19 cellular contexts compared by ENCODE assay signal in genomic region chr3:45173776-45174175, GRCh38. TPM values are rescaled to one million over a fixed set of nuclear protein-coding genes. Genes with fewer than 3 reads are reported as not detected.
DNase-seq lines count a peak whose midpoint lies in the region; ATAC-seq, FAIRE-seq and TF ChIP-seq lines count a peak whose summit lies in the region.
"Had no signal": no experiment of that assay in that cellular context is flagged by ENCODE, and none has a peak within 500 bp of the region (broad histone marks: within the 10 kb centered on the region; RNA-seq: fewer than 3 reads in every experiment).

No MANE protein-coding gene starts in this region.

- H3K36me3 ChIP-seq in K562 (ENCODE audit: control insufficient read depth, insufficient read depth, low read length): no peaks in the 10 kb centered on the region
- H3K36me3 ChIP-seq in mesenchymal stem cell (ENCODE audit: control insufficient read depth in 1 of 2, insufficient read depth in 2 of 2, low read depth in 1 of 2, low read length in 2 of 2): no peaks in the 10 kb centered on the region
- no peaks in the 10 kb centered on the region for H3K36me3 ChIP-seq in testis (ENCODE audit: low read depth, missing control alignments)
- H3K36me3 ChIP-seq: BE2C, HAP-1 had no signal

- intact Hi-C loops in K562 (cut with micrococcal nuclease): no loop called here
- intact Hi-C loops in testis (cut with DNase I; ENCODE audit: low total_unique reads): no loop called here

- DNase-seq in K562 (ENCODE audit: extremely low read depth in 1 of 4, low spot score in 3 of 4) (no peak), mesenchymal stem cell (no peak), testis (no peak), inferior parietal cortex (ENCODE audit: extremely low spot score) (no peak)
- no peak for DNase-seq in activated CD4-positive, alpha-beta T cell treated with anti-CD3 and anti-CD28 coated beads, Interleukin-2, amount 50 U/mL, for 1 hour
- DNase-seq: ACHN; BE2C; C1 segment of cervical spinal cord; CD4-positive, CD25-positive, alpha-beta regulatory T cell; CD8-positive, alpha-beta memory T cell; COR-L47; DMS 273 treated with DMSO at 0.1 percent for 48 hours had no signal

- TF ChIP-seq POLR2A in K562 (conservative IDR thresholded peaks at IDR 0.05): no peak
- TF ChIP-seq POLR2A in testis (IDR thresholded peaks at IDR 0.05): no peak

- no peak overlapping the region for H3K4ac ChIP-seq in mesenchymal stem cell (ENCODE audit: low read depth in 1 of 2, low read length in 2 of 2)

- H4K91ac ChIP-seq in mesenchymal stem cell (ENCODE audit: low read length): peak overlapping the region; percentile 30

- WGBS in K562 (ENCODE audit: insufficient coverage, low coverage, missing lambda C conversion rate): 73% methylated on average over 1 of the region's 1 CpG
- WGBS in mesenchymal stem cell: 94% methylated on average over 1 of the region's 1 CpG
- WGBS in testis, 2 donors: 70 to 71% methylated on average over 1 of the region's 1 CpG

- H4K8ac ChIP-seq in mesenchymal stem cell (ENCODE audit: low read length): no peak overlapping the region

- CTCF ChIA-PET in K562 (lab: Yijun Ruan, JAX; ENCODE audit: low intra/inter-chr PET ratio): interaction anchor here (0.7 kb wide), 1 partner anchor 1428 kb away, joined by 3 read pairs; no protein-coding TSS in a partner anchor

- BruUV-seq in K562 (replicated peaks; lab: Mats Ljungman, UMichigan): no TSS peak

- in situ Hi-C loops in K562 (cut with MboI): no loop called here

- no peak overlapping the region for H2BK5ac ChIP-seq in mesenchymal stem cell (ENCODE audit: low read depth, low read length, poor library complexity, severe bottlenecking)

- no peaks in the 10 kb centered on the region for H4K20me1 ChIP-seq in K562 (replicated peaks; ENCODE audit: control insufficient read depth, insufficient read depth, low read length)

- H3K27ac ChIP-seq in K562 (ENCODE audit: extremely low read depth, low read depth, low read length) (no peak overlapping the region), mesenchymal stem cell (ENCODE audit: low read length, poor library complexity, severe bottlenecking) (no peak overlapping the region), testis (peak overlapping the region; percentile 17 to 72)

- no peak overlapping the region for H3K14ac ChIP-seq in mesenchymal stem cell (ENCODE audit: low read length in 2 of 2)

- H3K27me3 ChIP-seq in K562 (ENCODE audit: control insufficient read depth in 2 of 2, insufficient read depth in 2 of 2, low read length in 2 of 2) (no peaks in the 10 kb centered on the region), mesenchymal stem cell (ENCODE audit: control insufficient read depth in 1 of 2, insufficient read depth in 1 of 2, low read length in 2 of 2) (no peaks in the 10 kb centered on the region), testis (no peaks in the 10 kb centered on the region)
- H3K27me3 ChIP-seq: BE2C had no signal

- no peak overlapping the region for H2BK120ac ChIP-seq in mesenchymal stem cell (ENCODE audit: low read depth, low read length)

- H3K4me3 ChIP-seq in K562 (no peak overlapping the region), mesenchymal stem cell (ENCODE audit: insufficient read depth in 1 of 2, low read depth in 1 of 2, low read length in 2 of 2) (no peak overlapping the region), testis (no peak overlapping the region)
- H3K4me3 ChIP-seq: HAP-1 had no signal

- TF ChIP-seq RAD21 in K562 (CRISPR knock-in tag; conservative IDR thresholded peaks at IDR 0.05 in 1 of 2, IDR thresholded peaks at IDR 0.05 in 1 of 2): no peak

- H3K4me1 ChIP-seq in K562 (replicated peaks in 1 of 2; ENCODE audit: control insufficient read depth in 2 of 2, insufficient read depth in 2 of 2, low read length in 2 of 2) (peaks cover 0 to 27% of the 10 kb centered on the region in 2 experiments; a peak in 3 of 5 replicates), mesenchymal stem cell (ENCODE audit: control insufficient read depth, insufficient read depth, low read depth, low read length) (peaks cover 17% of the 10 kb centered on the region), testis (peaks cover 24% of the 10 kb centered on the region)
- H3K4me1 ChIP-seq: BE2C, HAP-1 had no signal

- H2AFZ ChIP-seq in K562 (ENCODE audit: low read depth, low read length) (no peak overlapping the region; the same call in 1 of the 2 replicates), mesenchymal stem cell (ENCODE audit: low read depth, low read length) (no peak overlapping the region)

- peak overlapping the region; percentile 3 to 80 for H2BK12ac ChIP-seq in mesenchymal stem cell (ENCODE audit: low read length in 2 of 2)

- no peaks in the 10 kb centered on the region for H3K79me2 ChIP-seq in K562 (ENCODE audit: control insufficient read depth, insufficient read depth, low read length)

- H3K23ac ChIP-seq in mesenchymal stem cell (ENCODE audit: low read length in 2 of 2): no peak overlapping the region

- peak overlapping the region in 1 of 2 experiments; percentile 40 for H3K18ac ChIP-seq in mesenchymal stem cell (ENCODE audit: low read depth in 1 of 2, low read length in 2 of 2)

- FAIRE-seq in K562 (lab: Jason Lieb, UNC): no peak
- FAIRE-seq: A204.1, G401.6, GM12891, GM19239, HTR-8/SVneo had no signal

- H3K9me3 ChIP-seq in K562 (replicated peaks; ENCODE audit: control insufficient read depth, insufficient read depth, low read depth, low read length) (no peaks in the 10 kb centered on the region), mesenchymal stem cell (ENCODE audit: control insufficient read depth, low read length) (no peaks in the 10 kb centered on the region), testis (no peaks in the 10 kb centered on the region)
- H3K9me3 ChIP-seq: BE2C, HAP-1 had no signal

- ATAC-seq in K562: no peak
- ATAC-seq in HG02884 (IDR thresholded peaks at IDR 0.05; ENCODE audit: unreplicated experiment): no peak

- H3K79me1 ChIP-seq in mesenchymal stem cell (replicated peaks; ENCODE audit: low read length, poor library complexity, severe bottlenecking): no peaks in the 10 kb centered on the region

- no peak overlapping the region for H2BK15ac ChIP-seq in mesenchymal stem cell (ENCODE audit: low read depth, poor library complexity, severe bottlenecking)

- H2AK5ac ChIP-seq in mesenchymal stem cell (ENCODE audit: low read length, severe bottlenecking): peak overlapping the region; percentile 65

- H3K9ac ChIP-seq in K562 (ENCODE audit: insufficient read depth in 1 of 2, low read depth in 2 of 2, low read length in 2 of 2) (peak overlapping the region in 1 of 2 experiments; percentile 43; a peak in 1 of 4 replicates), mesenchymal stem cell (ENCODE audit: low read length) (no peak overlapping the region)

- POLR2A ChIA-PET in K562 (lab: Yijun Ruan, JAX): interaction anchor here (0.6 kb wide), 2 partner anchors 37 to 1401 kb away, joined by 3 read pairs; no protein-coding TSS in a partner anchor

- TF ChIP-seq CTCF in K562 (IDR thresholded peaks at IDR 0.05 in 2 of 3, conservative IDR thresholded peaks at IDR 0.05 in 1 of 3; ENCODE audit: insufficient read depth in 2 of 3, low read depth in 1 of 3, low read length in 3 of 3) (no peak), testis (IDR thresholded peaks at IDR 0.05) (no peak)

- H3K9me1 ChIP-seq in K562 (ENCODE audit: control insufficient read depth, insufficient read depth, low read length): peaks cover 4% of the 10 kb centered on the region

- no peak overlapping the region for H3K4me2 ChIP-seq in K562 (ENCODE audit: insufficient read depth, low read length)
- H3K4me2 ChIP-seq in mesenchymal stem cell (ENCODE audit: low read length, poor library complexity, severe bottlenecking): no peak overlapping the region

- no peak for TF ChIP-seq EP300 in K562 (IDR thresholded peaks at IDR 0.05; ENCODE audit: low read length)

RNA-seq across cellular contexts. Expression of gene CDCP1, which starts 27.6 kb away (rescaled TPM):
- 51.7 and 78.6 TPM in 2 replicates for total RNA-seq in K562 (2011; cell fraction: chromatin; rRNA removed; ENCODE audit: low replicate concordance)
- 37.6 and 51.9 TPM in 2 replicates for total RNA-seq in K562 (2011; cell fraction: nucleolus; rRNA removed)
- 53.8 and 71.8 TPM in 2 replicates for total RNA-seq in K562 (2011; cell fraction: nucleoplasm; rRNA removed)
- total RNA-seq in K562 (2014; rRNA removed): 5.2 and 6.4 TPM in 2 replicates
- 5.5 and 6.5 TPM in 2 replicates for total RNA-seq in K562 (2014; rRNA removed; fragmentation: Illumina TruSeq; extraction: Trizol)
- total RNA-seq in K562 (2015; rRNA removed; fragmentation: Illumina TruSeq; extraction: Trizol): 5.0 and 5.1 TPM in 2 replicates
- 13.9 and 16.4 TPM in 2 replicates for total RNA-seq in K562 (2021)
- polyA plus RNA-seq in K562 (2011; rRNA removed): 13.9 and 14.5 TPM in 2 replicates
- 15.2 and 15.5 TPM in 2 replicates for polyA plus RNA-seq in K562 (2011; cell fraction: cytosol; rRNA removed)
- 13.1 and 19.9 TPM in 2 replicates for polyA plus RNA-seq in K562 (2011; cell fraction: nucleus; rRNA removed)
- 10.4 and 16.8 TPM in 2 replicates for polyA plus RNA-seq in K562 (2012)
- 9.8 and 11.2 TPM in 2 replicates for polyA plus RNA-seq in K562 (2014; fragmentation: Illumina TruSeq; extraction: Trizol)
- 1 to 10 TPM; 3.9 to 4.8 TPM for polyA plus RNA-seq in K562 (2014; fragmentation: Nextera tagmentation; extraction: Ambion mirVana)
- polyA plus RNA-seq in K562 (2014; rRNA removed): 5.1 and 6.0 TPM in 2 replicates
- polyA minus RNA-seq in K562 (2011; rRNA and poly(A)+ RNA removed): 18.4 and 20.2 TPM in 2 replicates
- 19.9 and 20.8 TPM in 2 replicates for polyA minus RNA-seq in K562 (2011; cell fraction: cytosol; rRNA and poly(A)+ RNA removed)
- 7.9 and 14.8 TPM in 2 replicates for polyA minus RNA-seq in K562 (2011; cell fraction: nucleus; rRNA and poly(A)+ RNA removed)
- 71.6 TPM for polyA plus RNA-seq in mesenchymal stem cell (2013, experiment 1 of 2)
- polyA plus RNA-seq in mesenchymal stem cell (2013, experiment 2 of 2): 71.5 TPM
- 1 to 10 TPM; 1.1 to 2.7 TPM for total RNA-seq in testis
- polyA plus RNA-seq in testis (ENCODE audit: insufficient read depth, low read depth, low replicate concordance): 2.5 TPM
- polyA plus RNA-seq: CD8-positive, alpha-beta memory T cell had no signal

RNA-seq across cellular contexts. Expression of gene TMEM158, which starts 52.3 kb away (rescaled TPM):
- 17.6 and 30.8 TPM in 2 replicates for total RNA-seq in K562 (2011; cell fraction: chromatin; rRNA removed; ENCODE audit: low replicate concordance)
- total RNA-seq in K562 (2011; cell fraction: nucleolus; rRNA removed): 39.3 and 69.5 TPM in 2 replicates
- total RNA-seq in K562 (2011; cell fraction: nucleoplasm; rRNA removed): 34.5 and 58.6 TPM in 2 replicates
- total RNA-seq in K562 (2014; rRNA removed): 23.6 and 24.7 TPM in 2 replicates
- total RNA-seq in K562 (2014; rRNA removed; fragmentation: Illumina TruSeq; extraction: Trizol): 6.8 and 9.5 TPM in 2 replicates
- 3.7 and 4.1 TPM in 2 replicates for total RNA-seq in K562 (2015; rRNA removed; fragmentation: Illumina TruSeq; extraction: Trizol)
- 33.2 and 46.5 TPM in 2 replicates for total RNA-seq in K562 (2021)
- polyA plus RNA-seq in K562 (2011; rRNA removed): 17.0 and 32.4 TPM in 2 replicates
- polyA plus RNA-seq in K562 (2011; cell fraction: cytosol; rRNA removed): 23.8 and 166 TPM in 2 replicates
- polyA plus RNA-seq in K562 (2011; cell fraction: nucleus; rRNA removed): 20.8 and 52.4 TPM in 2 replicates
- 15.6 and 28.2 TPM in 2 replicates for polyA plus RNA-seq in K562 (2012)
- polyA plus RNA-seq in K562 (2014; fragmentation: Illumina TruSeq; extraction: Trizol): 8.4 and 12.6 TPM in 2 replicates
- polyA plus RNA-seq in K562 (2014; fragmentation: Nextera tagmentation; extraction: Ambion mirVana): 1 to 10 TPM; 2.2 to 2.6 TPM
- 18.9 and 24.6 TPM in 2 replicates for polyA plus RNA-seq in K562 (2014; rRNA removed)
- polyA minus RNA-seq in K562 (2011; rRNA and poly(A)+ RNA removed): 5.0 and 12.8 TPM in 2 replicates
- 36.2 and 47.6 TPM in 2 replicates for polyA minus RNA-seq in K562 (2011; cell fraction: cytosol; rRNA and poly(A)+ RNA removed)
- polyA minus RNA-seq in K562 (2011; cell fraction: nucleus; rRNA and poly(A)+ RNA removed): 8.7 and 12.8 TPM in 2 replicates
- polyA plus RNA-seq in mesenchymal stem cell (2013, experiment 1 of 2): 142 TPM
- 144 TPM for polyA plus RNA-seq in mesenchymal stem cell (2013, experiment 2 of 2)
- total RNA-seq in testis: 10 to 100 TPM in 1 of 2 donors, 1 to 10 TPM in 1; 7.8 to 11.2 TPM
- polyA plus RNA-seq in testis (ENCODE audit: insufficient read depth, low read depth, low replicate concordance): 5.9 TPM
- polyA plus RNA-seq: CD4-positive, CD25-positive, alpha-beta regulatory T cell; CD8-positive, alpha-beta memory T cell had no signal

Comparison
In these comparisons a context has a peak if more than half of its experiments do, and no peak if none do; other contexts are left out.
1. H3K27ac ChIP-seq: peak in testis (2 of 2); none in K562 (single experiment) and mesenchymal stem cell (single experiment).